8 cellular contexts compared by ENCODE assay signal in genomic region chr12:56020437-56021189, GRCh38. TPM values are rescaled to one million over a fixed set of nuclear protein-coding genes. Genes with fewer than 3 reads are reported as not detected.
A peak's percentile ranks its signal among the peaks of the same experiment; 100 is the strongest.
DNase-seq lines count a peak whose midpoint lies in the region; ATAC-seq and TF ChIP-seq lines count a peak whose summit lies in the region.

TSS of gene IKZF4 (plus strand) at chr12:56021043. CDS start at chr12:56021494, 451 bp downstream.

- H4K20me1 ChIP-seq in neural cell (ENCODE audit: insufficient read depth) = no peaks in the 10 kb centered on the region

- peak within 1 kb of the TSS; percentile 99 for H3K27ac ChIP-seq in neural cell (ENCODE audit: low read length)

- DNase-seq in KG1 (lab: John Stamatoyannopoulos, UW) (peak; percentile 6), fibroblast of the conjunctiva (ENCODE audit: low read depth) (peak; percentile 51), foreskin melanocyte (no peak), DMS 273 treated with DMSO at 0.1 percent for 48 hours (lab: John Stamatoyannopoulos, UW) (no peak)
- peak; percentile 50 to 56 for DNase-seq in activated CD4-positive, alpha-beta T cell treated with anti-CD3 and anti-CD28 coated beads, Interleukin-2, amount 50 U/mL, for 48 hours

- no peak for TF ChIP-seq RAD21 in neural cell (conservative IDR thresholded peaks at IDR 0.05)

- no peak for TF ChIP-seq CTCF in neural cell (IDR thresholded peaks at IDR 0.05; ENCODE audit: poor library complexity, severe bottlenecking)

- H3K4me2 ChIP-seq in neural cell (ENCODE audit: low read length) = peak within 1 kb of the TSS; percentile 98

- H3F3A ChIP-seq in neural cell (ENCODE audit: insufficient read depth, low read length, poor library complexity, severe bottlenecking) = no peaks in the 10 kb centered on the region

- peak within 1 kb of the TSS; percentile 97 for H3K9ac ChIP-seq in neural cell (ENCODE audit: low read length)

- H3K79me2 ChIP-seq in neural cell (replicated peaks; ENCODE audit: insufficient read depth, low read length) = peaks cover 35% of the 10 kb centered on the region

- H3K9me2 ChIP-seq in neural cell (ENCODE audit: insufficient read depth, low read length) = no peaks in the 10 kb centered on the region

- no peaks in the 10 kb centered on the region for H3K9me3 ChIP-seq in neural cell (ENCODE audit: low read length)

- H3K27me3 ChIP-seq in neural cell (ENCODE audit: insufficient read depth, low read depth, low read length) = no peaks in the 10 kb centered on the region

- TF ChIP-seq EP300 in neural cell (conservative IDR thresholded peaks at IDR 0.05; ENCODE audit: poor library complexity, severe bottlenecking) = no peak

- peak within 1 kb of the TSS; percentile 62 for H2AFZ ChIP-seq in neural cell (ENCODE audit: low read depth, low read length)

- no peak for ATAC-seq in HG02938 (IDR thresholded peaks at IDR 0.05; ENCODE audit: unreplicated experiment)
- ATAC-seq in GM21367 (IDR thresholded peaks at IDR 0.05; ENCODE audit: unreplicated experiment) = no peak

- H3K4me3 ChIP-seq in neural cell (ENCODE audit: low read length) = peak within 1 kb of the TSS; percentile 80

- H3K36me3 ChIP-seq in neural cell (ENCODE audit: insufficient read depth, low read length) = no peaks in the 10 kb centered on the region

TF ChIP-seq in neural cell, 6 proteins besides CTCF, POLR2A, EP300 and RAD21:
- TF ChIP-seq POLR2AphosphoS5 (IDR thresholded peaks at IDR 0.05) (peak; percentile 40), TAF1 (IDR thresholded peaks at IDR 0.05; ENCODE audit: low read depth) (peak; percentile 84), MXI1 (conservative IDR thresholded peaks at IDR 0.05; ENCODE audit: poor library complexity, severe bottlenecking) (no peak), REST (IDR thresholded peaks at IDR 0.05; ENCODE audit: borderline replicate concordance) (peak; percentile 89)

RNA-seq across cellular contexts. Expression of gene IKZF4, which starts in this region (rescaled TPM):
- polyA plus RNA-seq in neural cell = 4.8 and 5.0 TPM in 2 replicates
- 9.0 and 13.7 TPM in 2 replicates for polyA minus RNA-seq in neural cell

Comparison
In these comparisons a context has a peak if more than half of its experiments do, and no peak if none do; other contexts are left out.
1. DNase-seq: peak in KG1 (single experiment), activated CD4-positive, alpha-beta T cell treated with anti-CD3 and anti-CD28 coated beads, Interleukin-2, amount 50 U/mL, for 48 hours (2 of 2) and fibroblast of the conjunctiva (single experiment); none in foreskin melanocyte (single experiment) and DMS 273 treated with DMSO at 0.1 percent for 48 hours (single experiment).